In the genomic region with DNA sequence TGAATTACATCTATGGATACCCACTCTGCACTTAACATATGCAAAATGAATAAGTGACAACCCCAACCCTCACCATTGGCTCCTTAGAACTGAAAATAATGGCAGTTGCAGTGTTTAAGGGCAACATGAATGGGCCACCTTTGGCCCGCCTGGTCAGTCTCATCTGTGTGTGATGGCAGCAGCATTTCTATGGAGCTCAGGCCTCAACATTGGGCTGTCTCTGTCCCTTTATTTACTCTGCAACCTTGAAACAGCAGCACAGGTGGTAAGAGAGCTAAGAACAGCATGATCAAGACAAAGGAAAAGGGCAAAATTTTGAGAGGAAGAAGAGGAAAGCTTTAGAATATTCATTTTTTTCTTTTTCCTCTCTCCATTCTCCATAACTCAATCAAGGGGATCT, we compare ENCODE assay signal across 14 cellular contexts. TPM values are rescaled to one million over a fixed set of nuclear protein-coding genes. Genes with fewer than 3 reads are reported as not detected.
A peak's percentile ranks its signal among the peaks of the same experiment; 100 is the strongest.
DNase-seq lines count a peak whose midpoint lies in the region; ATAC-seq and TF ChIP-seq lines count a peak whose summit lies in the region.
"Had no signal": no experiment of that assay in that cellular context is flagged by ENCODE, and none has a peak within 500 bp of the region (broad histone marks: within the 10 kb centered on the region; RNA-seq: fewer than 3 reads in every experiment).

No MANE protein-coding gene starts in this region.

- H3K9ac ChIP-seq in HUES64 (ENCODE audit: low read depth, low read length) = no peak overlapping the region
- peak overlapping the region; percentile 64 for H3K9ac ChIP-seq in endodermal cell (ENCODE audit: extremely low read depth, low read length, poor library complexity, severe bottlenecking)
- no peak overlapping the region for H3K9ac ChIP-seq in parathyroid adenoma
- H3K9ac ChIP-seq: BLaER1 treated with 17β-estradiol and CSF1 and Interleukin-3, amounts not matched to agents 10 nM and 100 nM; KMS-11 had no signal

- no peak overlapping the region for H3K4me2 ChIP-seq in parathyroid adenoma (ENCODE audit: low read length)
- H3K4me2 ChIP-seq: BLaER1 treated with 17β-estradiol and CSF1 and Interleukin-3, amounts not matched to agents 10 nM and 100 nM; KMS-11 had no signal

- H3K27me3 ChIP-seq in Caco-2 (replicated peaks; ENCODE audit: control insufficient read depth, insufficient read depth, low read length) (no peaks in the 10 kb centered on the region), HUES64 (ENCODE audit: insufficient read depth, low read length) (no peaks in the 10 kb centered on the region), endodermal cell (ENCODE audit: control insufficient read depth, insufficient read depth, low read length, poor library complexity, severe bottlenecking) (no peaks in the 10 kb centered on the region), parathyroid adenoma (ENCODE audit: control insufficient read depth, insufficient read depth, low read length) (no peaks in the 10 kb centered on the region)
- H3K27me3 ChIP-seq: BLaER1 treated with 17β-estradiol and CSF1 and Interleukin-3, amounts not matched to agents 10 nM and 100 nM had no signal

- TF ChIP-seq CTCF in Caco-2 (IDR thresholded peaks at IDR 0.05; ENCODE audit: insufficient read depth in 1 of 2, low read depth in 1 of 2, low read length in 1 of 2, severe bottlenecking in 1 of 2, unreplicated experiment in 1 of 2) = no peak
- no peak for TF ChIP-seq CTCF in endodermal cell (conservative IDR thresholded peaks at IDR 0.05)
- no peak for TF ChIP-seq CTCF in parathyroid adenoma (IDR thresholded peaks at IDR 0.05)

- WGBS in HUES64 = 90% methylated on average over 1 of the region's 1 CpG
- WGBS in endodermal cell (ENCODE audit: insufficient coverage in 1 of 2, insufficient read length in 1 of 2), 2 experiments = 75 to 82% methylated on average over 1 of the region's 1 CpG

- intact Hi-C loops in Caco-2 (cut with micrococcal nuclease; ENCODE audit: unreplicated experiment) = no loop called here

- peak overlapping the region; percentile 45; the same call in 1 of the 2 replicates for H3K27ac ChIP-seq in HUES64 (ENCODE audit: low read depth, low read length)
- peak overlapping the region; percentile 13 for H3K27ac ChIP-seq in endodermal cell (ENCODE audit: low read depth, low read length)
- peak overlapping the region; percentile 96 for H3K27ac ChIP-seq in parathyroid adenoma
- H3K27ac ChIP-seq: BLaER1 treated with 17β-estradiol and CSF1 and Interleukin-3, amounts not matched to agents 10 nM and 100 nM; KMS-11 had no signal

- H3K36me3 ChIP-seq in Caco-2 (ENCODE audit: control insufficient read depth, insufficient read depth, low read length) (no peaks in the 10 kb centered on the region), HUES64 (ENCODE audit: insufficient read depth, low read length) (no peaks in the 10 kb centered on the region), endodermal cell (ENCODE audit: control insufficient read depth, insufficient read depth, low read length) (no peaks in the 10 kb centered on the region), parathyroid adenoma (ENCODE audit: control insufficient read depth, insufficient read depth, low read length) (no peaks in the 10 kb centered on the region)
- H3K36me3 ChIP-seq: BLaER1 treated with 17β-estradiol and CSF1 and Interleukin-3, amounts not matched to agents 10 nM and 100 nM had no signal

- H3K9me3 ChIP-seq in Caco-2 = no peaks in the 10 kb centered on the region
- no peaks in the 10 kb centered on the region for H3K9me3 ChIP-seq in HUES64 (ENCODE audit: insufficient read depth, low read depth, low read length)
- H3K9me3 ChIP-seq in endodermal cell (ENCODE audit: control insufficient read depth, low read length) = no peaks in the 10 kb centered on the region
- no peaks in the 10 kb centered on the region for H3K9me3 ChIP-seq in parathyroid adenoma (ENCODE audit: control insufficient read depth, low read length)
- H3K9me3 ChIP-seq: BLaER1 treated with 17β-estradiol and CSF1 and Interleukin-3, amounts not matched to agents 10 nM and 100 nM had no signal

- H3K27me3 Mint-ChIP-seq in Caco-2 (ENCODE audit: insufficient read depth, unreplicated experiment) (no peaks in the 10 kb centered on the region), endodermal cell (ENCODE audit: insufficient read depth) (no peaks in the 10 kb centered on the region)
- H3K27me3 Mint-ChIP-seq in stimulated activated naive CD8-positive, alpha-beta T cell treated with anti-CD3 and anti-CD28 coated beads, Interleukin-15, amount 100 ng/mL, for 72 hours = no peaks in the 10 kb centered on the region

- peaks cover 54% of the 10 kb centered on the region for H3K4me1 ChIP-seq in Caco-2
- peaks cover 9% of the 10 kb centered on the region; the same call in 1 of the 2 replicates for H3K4me1 ChIP-seq in HUES64 (ENCODE audit: insufficient read depth, low read length)
- peaks cover 9% of the 10 kb centered on the region for H3K4me1 ChIP-seq in endodermal cell (ENCODE audit: control insufficient read depth, insufficient read depth, low read length)
- peaks cover 6% of the 10 kb centered on the region for H3K4me1 ChIP-seq in parathyroid adenoma

- H3K9me3 Mint-ChIP-seq in Caco-2 (ENCODE audit: unreplicated experiment) (peaks cover 13% of the 10 kb centered on the region), endodermal cell (no peaks in the 10 kb centered on the region)
- no peaks in the 10 kb centered on the region for H3K9me3 Mint-ChIP-seq in stimulated activated naive CD8-positive, alpha-beta T cell treated with anti-CD3 and anti-CD28 coated beads, Interleukin-15, amount 100 ng/mL, for 72 hours

- H3K4me3 Mint-ChIP-seq in Caco-2 (ENCODE audit: unreplicated experiment) = peak overlapping the region; percentile 58
- no peak overlapping the region for H3K4me3 Mint-ChIP-seq in endodermal cell
- H3K4me3 Mint-ChIP-seq in stimulated activated naive CD8-positive, alpha-beta T cell treated with anti-CD3 and anti-CD28 coated beads, Interleukin-15, amount 100 ng/mL, for 72 hours = no peak overlapping the region

- H3K36me3 Mint-ChIP-seq in Caco-2 (ENCODE audit: insufficient read depth, unreplicated experiment) (peaks cover 29% of the 10 kb centered on the region), endodermal cell (ENCODE audit: low read depth) (no peaks in the 10 kb centered on the region)

- CTCF ChIA-PET in Caco-2 (lab: Charles Lee) = interaction anchor here (1.3 to 3.3 kb wide), 4 partner anchors 21 to 98 kb away, joined by 4 to 32 read pairs (median 14); partner anchors contain the start of genes FZD4 and TMEM135

- BruUV-seq in Caco-2 (replicated peaks; lab: Mats Ljungman, UMichigan) = TSS peak; percentile 97

- H3K4me1 Mint-ChIP-seq in Caco-2 (ENCODE audit: low read depth, unreplicated experiment) = peaks cover 66% of the 10 kb centered on the region
- H3K4me1 Mint-ChIP-seq in endodermal cell = peaks cover 29% of the 10 kb centered on the region
- H3K4me1 Mint-ChIP-seq in stimulated activated naive CD8-positive, alpha-beta T cell treated with anti-CD3 and anti-CD28 coated beads, Interleukin-15, amount 100 ng/mL, for 72 hours = no peaks in the 10 kb centered on the region

- no peak for ATAC-seq in HG03025 (IDR thresholded peaks at IDR 0.05; ENCODE audit: low FRiP score, unreplicated experiment)
- ATAC-seq in stimulated activated naive CD8-positive, alpha-beta T cell treated with anti-CD3 and anti-CD28 coated beads, Interleukin-15, amount 100 ng/mL, for 72 hours = no peak
- ATAC-seq: GM12878 had no signal

- POLR2A ChIA-PET in Caco-2 (lab: Charles Lee) = interaction anchor here (1.6 to 3.8 kb wide), 2 partner anchors 38 to 44 kb away, joined by 13 to 33 read pairs; partner anchors contain the start of genes FZD4 and TMEM135

- H3K79me2 ChIP-seq in parathyroid adenoma = no peaks in the 10 kb centered on the region

- peak overlapping the region; percentile 60 for H2AFZ ChIP-seq in parathyroid adenoma

- DNase-seq in Caco-2 (no peak), endodermal cell (peak; percentile 45), SHP77 treated with DMSO at 0.1 percent for 48 hours (lab: John Stamatoyannopoulos, UW) (no peak), cerebellar nuclear complex (lab: John Stamatoyannopoulos, UW) (no peak)
- DNase-seq in stimulated activated naive CD8-positive, alpha-beta T cell treated with anti-CD3 and anti-CD28 coated beads, Interleukin-15, amount 100 ng/mL, for 72 hours = no peak
- DNase-seq: COR-L47, NCI-H187 treated with DMSO at 0.1 percent for 48 hours, NCI-H774 had no signal

- H3K4me3 ChIP-seq in Caco-2 (ENCODE audit: low read depth, low read length) (no peak overlapping the region), HUES64 (ENCODE audit: low read length) (no peak overlapping the region), endodermal cell (ENCODE audit: low read length) (peak overlapping the region; percentile 46), parathyroid adenoma (ENCODE audit: low read depth, low read length) (no peak overlapping the region)
- H3K4me3 ChIP-seq: BLaER1 treated with 17β-estradiol and CSF1 and Interleukin-3, amounts not matched to agents 10 nM and 100 nM; GM12878 had no signal

- H3K27ac Mint-ChIP-seq in Caco-2 (ENCODE audit: unreplicated experiment) (peak overlapping the region; percentile 94), endodermal cell (peak overlapping the region; percentile 95)
- H3K27ac Mint-ChIP-seq in stimulated activated naive CD8-positive, alpha-beta T cell treated with anti-CD3 and anti-CD28 coated beads, Interleukin-15, amount 100 ng/mL, for 72 hours = no peak overlapping the region

RNA-seq across cellular contexts. Expression of gene TMEM135, which starts 38.3 kb away (rescaled TPM):
- total RNA-seq in Caco-2 (2022) = 88.6 and 95.2 TPM in 2 replicates
- polyA plus RNA-seq in HUES64 (2013, experiment 1 of 2) = 40.0 TPM
- polyA plus RNA-seq in HUES64 (2013, experiment 2 of 2) = 32.6 TPM
- total RNA-seq in endodermal cell = 100 to 1,000 TPM; 111 to 113 TPM
- 44.7 TPM for polyA plus RNA-seq in endodermal cell (2013, experiment 1 of 2)
- polyA plus RNA-seq in endodermal cell (2013, experiment 2 of 2) = 36.0 TPM

RNA-seq across cellular contexts. Expression of gene FZD4, which starts 44.2 kb away (rescaled TPM):
- total RNA-seq in Caco-2 (2022) (60.6 and 78.4 TPM in 2 replicates), endodermal cell (10 to 100 TPM; 52.1 to 53.9 TPM)
- polyA plus RNA-seq in HUES64 (2013, experiment 1 of 2) = 3.9 TPM
- polyA plus RNA-seq in HUES64 (2013, experiment 2 of 2) = 4.9 TPM
- polyA plus RNA-seq in endodermal cell (2013, experiment 1 of 2) = 11.2 TPM
- polyA plus RNA-seq in endodermal cell (2013, experiment 2 of 2) = 11.4 TPM

Comparison
In these comparisons a context has a peak if more than half of its experiments do, and no peak if none do; other contexts are left out.
1. H3K27ac Mint-ChIP-seq: peak in Caco-2 (single experiment) and endodermal cell (single experiment); none in stimulated activated naive CD8-positive, alpha-beta T cell treated with anti-CD3 and anti-CD28 coated beads, Interleukin-15, amount 100 ng/mL, for 72 hours (0 of 2).
2. H3K27ac ChIP-seq: peak in every context shown above with its lines; median percentile 96 in parathyroid adenoma; 45 in HUES64; 13 in endodermal cell.